Comparison of ENCODE assay signal across 26 cellular contexts in the genomic region with DNA sequence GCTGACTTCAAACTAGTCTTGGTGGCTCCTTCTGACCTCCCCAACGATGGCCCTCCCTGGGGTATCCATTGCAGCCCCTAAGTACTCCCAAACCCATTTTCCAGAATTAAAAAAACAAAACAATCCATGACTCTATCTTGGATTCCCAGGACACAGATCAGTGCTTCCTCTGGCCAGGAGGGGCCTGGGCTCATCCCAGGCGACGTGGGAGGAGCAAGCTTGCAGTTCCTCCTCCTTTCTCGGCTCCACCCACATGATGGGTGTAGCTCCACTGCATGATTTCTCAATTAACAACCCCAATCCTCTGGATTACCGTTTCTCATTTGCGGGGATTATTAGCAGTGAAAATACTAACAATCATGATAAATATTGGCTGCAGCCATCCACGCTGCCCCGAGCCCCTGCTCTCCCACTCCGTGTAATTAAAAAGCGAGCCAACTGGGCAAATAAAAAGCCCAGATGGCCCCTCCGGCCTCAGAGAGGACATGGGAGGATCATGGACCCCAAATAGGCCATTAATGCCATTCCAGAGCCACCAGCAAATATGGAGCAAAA. TPM values are rescaled to one million over a fixed set of nuclear protein-coding genes. Genes with fewer than 3 reads are reported as not detected.
DNase-seq lines count a peak whose midpoint lies in the region; ATAC-seq and TF ChIP-seq lines count a peak whose summit lies in the region.
"Had no signal": no experiment of that assay in that cellular context is flagged by ENCODE, and none has a peak within 500 bp of the region (broad histone marks: within the 10 kb centered on the region; RNA-seq: fewer than 3 reads in every experiment).

No MANE protein-coding gene starts in this region.

- H3K4me3 ChIP-seq in right atrium auricular region: no peak overlapping the region
- no peak overlapping the region for H3K4me3 ChIP-seq in breast epithelium
- H3K4me3 ChIP-seq: esophagus squamous epithelium, ovary, SJCRH30, tibial artery had no signal

- no peaks in the 10 kb centered on the region for H3K9me3 ChIP-seq in right atrium auricular region
- H3K9me3 ChIP-seq in breast epithelium: no peaks in the 10 kb centered on the region
- H3K9me3 ChIP-seq: esophagus squamous epithelium, ovary, SJCRH30 had no signal

- H3K27me3 ChIP-seq in right atrium auricular region (no peaks in the 10 kb centered on the region), breast epithelium (peaks cover 0 to 12% of the 10 kb centered on the region in 2 donors)
- H3K27me3 ChIP-seq: ovary had no signal

- CTCF ChIA-PET in RWPE1 (lab: Yijun Ruan, JAX): interaction anchor here (0.6 to 0.7 kb wide), 3 partner anchors 251 to 779 kb away, joined by 3 to 4 read pairs (median 3); no protein-coding TSS in a partner anchor

- TF ChIP-seq CTCF in right atrium auricular region (IDR thresholded peaks at IDR 0.05) (no peak), RWPE1 (conservative IDR thresholded peaks at IDR 0.05; ENCODE audit: low read depth) (no peak), breast epithelium (IDR thresholded peaks at IDR 0.05) (no peak)

- POLR2A ChIA-PET in RWPE1 (lab: Yijun Ruan, JAX; ENCODE audit: low non-redundant PET): no interaction called here

- no peak for TF ChIP-seq POLR2A in breast epithelium (IDR thresholded peaks at IDR 0.05)

- H3K36me3 ChIP-seq in right atrium auricular region: no peaks in the 10 kb centered on the region
- no peaks in the 10 kb centered on the region for H3K36me3 ChIP-seq in breast epithelium
- H3K36me3 ChIP-seq: esophagus squamous epithelium, ovary, SJCRH30, tibial artery had no signal

- DNase-seq in right atrium auricular region (ENCODE audit: low spot score): peak; percentile 13
- DNase-seq in left cardiac atrium: no peak
- DNase-seq in RWPE1 (ENCODE audit: low spot score): peak; percentile 34
- peak; percentile 54 for DNase-seq in islet precursor cell
- no peak for DNase-seq in breast epithelium (ENCODE audit: low spot score in 2 of 2)
- no peak for DNase-seq in GDM1 (lab: John Stamatoyannopoulos, UW)
- DNase-seq in stimulated activated CD4-positive, alpha-beta T cell treated with anti-CD3 and anti-CD28 coated beads, Interleukin-1b, Interleukin-23, amount 100 ng/mL, for 48 hours: no peak
- DNase-seq: activated CD4-positive, alpha-beta T cell treated with anti-CD3 and anti-CD28 coated beads, Interleukin-2, amount 50 U/mL, for 1 hour; C1 segment of cervical spinal cord; DMS 273 treated with DMSO at 0.1 percent for 48 hours; effector memory CD8-positive, alpha-beta T cell; esophagus squamous epithelium; Karpas-422; mesenchymal stem cell; NCI-H1048; NCI-H187 treated with DMSO at 0.1 percent for 48 hours; NCI-H2227 treated with DMSO at 0.1 percent for 48 hours; NCI-H748 treated with DMSO at 0.1 percent for 48 hours; ovary; right cardiac atrium; SJCRH30; stimulated activated CD4-positive, alpha-beta T cell treated with anti-CD3 and anti-CD28 coated beads, Interleukin-12 subunit alpha, Interleukin-12 subunit beta, amount 100 ng/mL, for 4 hours; stimulated activated naive CD8-positive, alpha-beta T cell treated with anti-CD3 and anti-CD28 coated beads, Interleukin-15, amount 100 ng/mL, for 72 hours; T-helper 17 cell; tibial artery had no signal

- ATAC-seq in left cardiac atrium (no peak), GM21825 (IDR thresholded peaks at IDR 0.05; ENCODE audit: unreplicated experiment) (no peak)
- ATAC-seq: effector memory CD8-positive, alpha-beta T cell; right cardiac atrium; stimulated activated naive CD8-positive, alpha-beta T cell treated with anti-CD3 and anti-CD28 coated beads, Interleukin-15, amount 100 ng/mL, for 72 hours; T-helper 17 cell had no signal

- H3K27ac ChIP-seq in right atrium auricular region (no peak overlapping the region), RWPE1 (no peak overlapping the region), breast epithelium (no peak overlapping the region)
- H3K27ac ChIP-seq: esophagus squamous epithelium, ovary, SJCRH30, tibial artery had no signal

- intact Hi-C loops in left cardiac atrium (cut with DNase I): no loop called here
- intact Hi-C loops in breast epithelium (cut with DNase I; ENCODE audit: low total_unique reads): no loop called here

- H3K4me1 ChIP-seq in right atrium auricular region: no peaks in the 10 kb centered on the region
- no peaks in the 10 kb centered on the region for H3K4me1 ChIP-seq in breast epithelium
- H3K4me1 ChIP-seq: esophagus squamous epithelium, SJCRH30, tibial artery had no signal

RNA-seq across cellular contexts. Expression of gene SDK2, which starts 46.4 kb away (rescaled TPM):
- total RNA-seq in right atrium auricular region (1 to 10 TPM; 1.5 to 5.6 TPM), left cardiac atrium (1 to 10 TPM in 1 of 2 donors, under 1 TPM in 1; 0.94 to 2.1 TPM), breast epithelium (1 to 10 TPM in 2 of 3 donors, under 1 TPM in 1; 0.16 to 2.9 (median 2.6) TPM)

Comparison
In these comparisons a context has a peak if more than half of its experiments do, and no peak if none do; other contexts are left out.
1. DNase-seq: peak in right atrium auricular region (single experiment), RWPE1 (single experiment) and islet precursor cell (single experiment); none in left cardiac atrium (single experiment), breast epithelium (0 of 2), GDM1 (single experiment) and stimulated activated CD4-positive, alpha-beta T cell treated with anti-CD3 and anti-CD28 coated beads, Interleukin-1b, Interleukin-23, amount 100 ng/mL, for 48 hours (single experiment).